Comparison of ENCODE assay signal across 1 cellular context in genomic region chr19:49849433-49850220, GRCh38.
TF ChIP-seq lines count a peak whose summit lies in the region.

No MANE protein-coding gene starts in this region.

TF ChIP-seq in K562, 482 proteins besides CTCF, POLR2A, EP300 and RAD21 (continued from another document):
- TF ChIP-seq, protein P1, sequence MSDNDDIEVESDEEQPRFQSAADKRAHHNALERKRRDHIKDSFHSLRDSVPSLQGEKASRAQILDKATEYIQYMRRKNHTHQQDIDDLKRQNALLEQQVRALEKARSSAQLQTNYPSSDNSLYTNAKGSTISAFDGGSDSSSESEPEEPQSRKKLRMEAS (CRISPR knock-in tag; IDR thresholded peaks at IDR 0.05) = no peak
- TF ChIP-seq CBX1 (IDR thresholded peaks at IDR 0.05; ENCODE audit: low read depth) (no peak), BACH1 (tag; IDR thresholded peaks at IDR 0.05) (no peak), CHCHD3 (CRISPR knock-in tag; IDR thresholded peaks at IDR 0.05) (no peak), SMAD1 (IDR thresholded peaks at IDR 0.05; ENCODE audit: low read depth, low read length, partially characterized antibody) (no peak), ARID2 (IDR thresholded peaks at IDR 0.05) (no peak), E2F6 (IDR thresholded peaks at IDR 0.05; ENCODE audit: borderline replicate concordance in 1 of 2, extremely low read depth in 1 of 2, insufficient read depth in 1 of 2, insufficient read length in 1 of 2, low read depth in 1 of 2, low read length in 1 of 2, poor library complexity in 1 of 2, severe bottlenecking in 1 of 2) (no peak), ZNF444 (CRISPR knock-in tag; IDR thresholded peaks at IDR 0.05) (no peak)
- TF ChIP-seq, protein P2, sequence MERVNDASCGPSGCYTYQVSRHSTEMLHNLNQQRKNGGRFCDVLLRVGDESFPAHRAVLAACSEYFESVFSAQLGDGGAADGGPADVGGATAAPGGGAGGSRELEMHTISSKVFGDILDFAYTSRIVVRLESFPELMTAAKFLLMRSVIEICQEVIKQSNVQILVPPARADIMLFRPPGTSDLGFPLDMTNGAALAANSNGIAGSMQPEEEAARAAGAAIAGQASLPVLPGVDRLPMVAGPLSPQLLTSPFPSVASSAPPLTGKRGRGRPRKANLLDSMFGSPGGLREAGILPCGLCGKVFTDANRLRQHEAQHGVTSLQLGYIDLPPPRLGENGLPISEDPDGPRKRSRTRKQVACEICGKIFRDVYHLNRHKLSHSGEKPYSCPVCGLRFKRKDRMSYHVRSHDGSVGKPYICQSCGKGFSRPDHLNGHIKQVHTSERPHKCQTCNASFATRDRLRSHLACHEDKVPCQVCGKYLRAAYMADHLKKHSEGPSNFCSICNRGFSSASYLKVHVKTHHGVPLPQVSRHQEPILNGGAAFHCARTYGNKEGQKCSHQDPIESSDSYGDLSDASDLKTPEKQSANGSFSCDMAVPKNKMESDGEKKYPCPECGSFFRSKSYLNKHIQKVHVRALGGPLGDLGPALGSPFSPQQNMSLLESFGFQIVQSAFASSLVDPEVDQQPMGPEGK (CRISPR knock-in tag; IDR thresholded peaks at IDR 0.05; ENCODE audit: borderline replicate concordance) = no peak
TF ChIP-seq in K562: peak in this region for 20.
